Comparison of ENCODE assay signal across 6 cellular contexts in genomic region chr1:22129501-22130117, GRCh38. TPM values are rescaled to one million over a fixed set of nuclear protein-coding genes. Genes with fewer than 3 reads are reported as not detected.
"Had no signal": no experiment of that assay in that cellular context is flagged by ENCODE, and none has a peak within 500 bp of the region (broad histone marks: within the 10 kb centered on the region; RNA-seq: fewer than 3 reads in every experiment).

No MANE protein-coding gene starts in this region.

- H3K4me1 ChIP-seq: HAP-1 had no signal

- H3K4me3 Mint-ChIP-seq: GM23338 had no signal

- H3K36me3 ChIP-seq: HAP-1 had no signal

- H3K4me2 ChIP-seq: GM23338 had no signal

- H3K27ac Mint-ChIP-seq: GM23338 had no signal

- H2AFZ ChIP-seq: GM23338 had no signal

- H3K9me3 Mint-ChIP-seq: GM23338 had no signal

- ATAC-seq: GM23338, HCT116, K562 had no signal

- DNase-seq: IMR-90, KG1 had no signal

- H3K4me3 ChIP-seq: GM23338, HAP-1, K562 had no signal

- H3K9me3 ChIP-seq: HAP-1 had no signal

RNA-seq across cellular contexts. Expression of gene WNT4, which starts 13.3 kb away (rescaled TPM):
- total RNA-seq: IMR-90, K562 had no signal
- polyA plus RNA-seq: IMR-90 had no signal
